Comparison of ENCODE assay signal across 1 cellular context in the genomic region with DNA sequence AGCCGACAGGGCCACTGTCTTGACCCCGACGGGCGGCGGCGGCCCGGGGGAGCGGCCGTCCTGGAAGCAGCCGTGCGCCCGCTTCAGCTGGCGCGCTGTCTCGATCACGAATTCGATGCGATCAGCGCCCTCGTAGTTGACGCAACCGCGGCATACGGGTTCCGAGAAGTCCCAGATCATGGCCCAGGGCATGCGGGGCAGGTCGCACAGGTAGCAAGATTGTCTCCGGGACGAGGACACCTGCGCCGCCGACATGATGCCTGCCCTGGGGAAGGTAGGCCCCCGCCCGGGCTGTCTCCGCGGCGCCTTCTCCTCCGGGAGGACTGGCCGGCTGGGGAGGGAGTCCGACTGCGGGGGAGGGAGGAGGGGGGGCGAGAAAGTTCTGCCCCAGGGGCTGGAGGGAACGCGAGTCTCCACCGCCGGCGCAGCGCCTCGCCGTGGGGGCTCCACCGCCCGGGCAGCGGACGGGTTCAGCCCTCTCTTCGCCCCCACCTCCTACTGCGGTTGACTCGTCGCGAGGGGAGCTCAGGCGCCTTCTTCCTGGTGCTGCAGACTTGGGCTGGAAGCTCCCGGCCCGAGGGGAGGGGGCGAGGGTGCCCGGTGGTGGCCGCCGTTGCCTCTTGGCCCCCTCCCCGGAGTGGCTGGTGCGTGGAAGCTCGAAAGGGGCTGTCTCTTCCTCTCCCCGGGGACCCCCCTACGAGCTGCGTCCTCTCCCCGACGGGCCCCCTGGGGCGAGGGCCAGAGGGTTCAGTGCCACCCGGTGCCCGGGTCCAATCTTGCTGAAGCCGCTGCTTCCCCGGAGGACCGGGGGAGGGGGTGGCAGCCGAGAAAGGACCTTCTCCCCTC.
A peak's percentile ranks its signal among the peaks of the same experiment; 100 is the strongest.
TF ChIP-seq lines count a peak whose summit lies in the region.

No MANE protein-coding gene starts in this region.

TF ChIP-seq in HepG2, 621 proteins besides CTCF, POLR2A, EP300 and RAD21 (continued from another document and continues in another):
- TF ChIP-seq, protein P1, sequence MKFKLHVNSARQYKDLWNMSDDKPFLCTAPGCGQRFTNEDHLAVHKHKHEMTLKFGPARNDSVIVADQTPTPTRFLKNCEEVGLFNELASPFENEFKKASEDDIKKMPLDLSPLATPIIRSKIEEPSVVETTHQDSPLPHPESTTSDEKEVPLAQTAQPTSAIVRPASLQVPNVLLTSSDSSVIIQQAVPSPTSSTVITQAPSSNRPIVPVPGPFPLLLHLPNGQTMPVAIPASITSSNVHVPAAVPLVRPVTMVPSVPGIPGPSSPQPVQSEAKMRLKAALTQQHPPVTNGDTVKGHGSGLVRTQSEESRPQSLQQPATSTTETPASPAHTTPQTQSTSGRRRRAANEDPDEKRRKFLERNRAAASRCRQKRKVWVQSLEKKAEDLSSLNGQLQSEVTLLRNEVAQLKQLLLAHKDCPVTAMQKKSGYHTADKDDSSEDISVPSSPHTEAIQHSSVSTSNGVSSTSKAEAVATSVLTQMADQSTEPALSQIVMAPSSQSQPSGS (CRISPR knock-in tag; IDR thresholded peaks at IDR 0.05): peak; percentile 24; the same call in 1 of the 2 replicates
- TF ChIP-seq, protein P2, sequence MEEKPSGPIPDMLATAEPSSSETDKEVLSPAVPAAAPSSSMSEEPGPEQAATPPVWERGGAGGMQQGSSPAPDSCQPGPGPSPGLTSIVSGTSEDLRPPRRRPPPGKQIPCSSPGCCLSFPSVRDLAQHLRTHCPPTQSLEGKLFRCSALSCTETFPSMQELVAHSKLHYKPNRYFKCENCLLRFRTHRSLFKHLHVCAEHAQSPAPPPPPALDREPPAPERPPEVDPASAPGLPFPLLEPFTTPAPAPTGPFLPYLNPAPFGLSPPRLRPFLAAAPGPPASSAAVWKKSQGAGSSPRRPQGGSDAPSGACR (CRISPR knock-in tag; IDR thresholded peaks at IDR 0.05): no peak
- TF ChIP-seq ZFP1 (CRISPR knock-in tag; IDR thresholded peaks at IDR 0.05) (no peak), ZNF879 (CRISPR knock-in tag; IDR thresholded peaks at IDR 0.05) (0 out of 2 replicates have a peak, but pooled peaks have one; percentile 54), KLF6 (CRISPR knock-in tag; IDR thresholded peaks at IDR 0.05) (no peak), HDAC1 (CRISPR knock-in tag; IDR thresholded peaks at IDR 0.05) (peak; percentile 38; the same call in 1 of the 2 replicates), ZNF709 (CRISPR knock-in tag; IDR thresholded peaks at IDR 0.05) (no peak; the same call in 1 of the 2 replicates), KLF16 (CRISPR knock-in tag; IDR thresholded peaks at IDR 0.05) (no peak), GATAD2A (CRISPR knock-in tag; IDR thresholded peaks at IDR 0.05) (peak; percentile 8; the same call in 1 of the 2 replicates), RELA (CRISPR knock-in tag; IDR thresholded peaks at IDR 0.05) (no peak), FOXA1 (IDR thresholded peaks at IDR 0.05) (no peak), FOXA1 (CRISPR knock-in tag; IDR thresholded peaks at IDR 0.05) (no peak), NR2C2 (CRISPR knock-in tag; IDR thresholded peaks at IDR 0.05; ENCODE audit: borderline replicate concordance) (no peak), GABPB1 (CRISPR knock-in tag; IDR thresholded peaks at IDR 0.05) (peak; percentile 66), SAP130 (CRISPR knock-in tag; IDR thresholded peaks at IDR 0.05; ENCODE audit: low read depth) (no peak; the same call in 1 of the 2 replicates), ZNF562 (CRISPR knock-in tag; IDR thresholded peaks at IDR 0.05; ENCODE audit: borderline replicate concordance) (no peak), EED (CRISPR knock-in tag; IDR thresholded peaks at IDR 0.05) (no peak), ZNF343 (CRISPR knock-in tag; IDR thresholded peaks at IDR 0.05) (no peak), ZNF326 (CRISPR knock-in tag; IDR thresholded peaks at IDR 0.05; ENCODE audit: borderline replicate concordance) (no peak), ZNF329 (CRISPR knock-in tag; IDR thresholded peaks at IDR 0.05; ENCODE audit: low read depth) (no peak), ELF3 (CRISPR knock-in tag; IDR thresholded peaks at IDR 0.05) (no peak; the same call in 1 of the 2 replicates), PAF1 (CRISPR knock-in tag; IDR thresholded peaks at IDR 0.05) (no peak), ZNF556 (CRISPR knock-in tag; IDR thresholded peaks at IDR 0.05; ENCODE audit: borderline replicate concordance) (no peak), REL (CRISPR knock-in tag; conservative IDR thresholded peaks at IDR 0.05) (no peak), ZNF296 (CRISPR knock-in tag; conservative IDR thresholded peaks at IDR 0.05) (no peak), ZIK1 (CRISPR knock-in tag; IDR thresholded peaks at IDR 0.05; ENCODE audit: borderline replicate concordance, low read depth) (0 out of 2 replicates have a peak, but pooled peaks have one; percentile 37), RFX5 (IDR thresholded peaks at IDR 0.05; ENCODE audit: low read depth, low read length) (no peak), ZBTB20 (CRISPR knock-in tag; IDR thresholded peaks at IDR 0.05; ENCODE audit: borderline replicate concordance, low read depth) (no peak), ZNF546 (CRISPR knock-in tag; conservative IDR thresholded peaks at IDR 0.05) (0 out of 2 replicates have a peak, but pooled peaks have one; percentile 1), ZNF160 (CRISPR knock-in tag; IDR thresholded peaks at IDR 0.05) (peak; percentile 14; the same call in 1 of the 2 replicates), NPAS2 (CRISPR knock-in tag; IDR thresholded peaks at IDR 0.05; ENCODE audit: borderline replicate concordance) (no peak), MYNN (CRISPR knock-in tag; IDR thresholded peaks at IDR 0.05; ENCODE audit: low read depth) (no peak), ZNF891 (CRISPR knock-in tag; IDR thresholded peaks at IDR 0.05) (no peak), ZNF768 (CRISPR knock-in tag; IDR thresholded peaks at IDR 0.05) (peak; percentile 16; the same call in 1 of the 2 replicates), SOX6 (IDR thresholded peaks at IDR 0.05) (no peak), SOX6 (CRISPR knock-in tag; IDR thresholded peaks at IDR 0.05) (peak; percentile 46; the same call in 1 of the 2 replicates), ISL2 (CRISPR knock-in tag; IDR thresholded peaks at IDR 0.05) (no peak), NFE2 (CRISPR knock-in tag; IDR thresholded peaks at IDR 0.05) (no peak), ZNF766 (CRISPR knock-in tag; IDR thresholded peaks at IDR 0.05; ENCODE audit: borderline replicate concordance) (no peak), ZNF577 (CRISPR knock-in tag; IDR thresholded peaks at IDR 0.05; ENCODE audit: borderline replicate concordance, low read depth) (no peak), ZNF790 (CRISPR knock-in tag; IDR thresholded peaks at IDR 0.05; ENCODE audit: borderline replicate concordance) (no peak), SOX13 (IDR thresholded peaks at IDR 0.05) (no peak), SOX13 (CRISPR knock-in tag; conservative IDR thresholded peaks at IDR 0.05 in 1 of 2, IDR thresholded peaks at IDR 0.05 in 1 of 2) (no peak; a peak in 1 of 4 replicates)
- TF ChIP-seq, protein P3, sequence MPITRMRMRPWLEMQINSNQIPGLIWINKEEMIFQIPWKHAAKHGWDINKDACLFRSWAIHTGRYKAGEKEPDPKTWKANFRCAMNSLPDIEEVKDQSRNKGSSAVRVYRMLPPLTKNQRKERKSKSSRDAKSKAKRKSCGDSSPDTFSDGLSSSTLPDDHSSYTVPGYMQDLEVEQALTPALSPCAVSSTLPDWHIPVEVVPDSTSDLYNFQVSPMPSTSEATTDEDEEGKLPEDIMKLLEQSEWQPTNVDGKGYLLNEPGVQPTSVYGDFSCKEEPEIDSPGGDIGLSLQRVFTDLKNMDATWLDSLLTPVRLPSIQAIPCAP (CRISPR knock-in tag; IDR thresholded peaks at IDR 0.05; ENCODE audit: low read depth): no peak
- TF ChIP-seq, protein P4, sequence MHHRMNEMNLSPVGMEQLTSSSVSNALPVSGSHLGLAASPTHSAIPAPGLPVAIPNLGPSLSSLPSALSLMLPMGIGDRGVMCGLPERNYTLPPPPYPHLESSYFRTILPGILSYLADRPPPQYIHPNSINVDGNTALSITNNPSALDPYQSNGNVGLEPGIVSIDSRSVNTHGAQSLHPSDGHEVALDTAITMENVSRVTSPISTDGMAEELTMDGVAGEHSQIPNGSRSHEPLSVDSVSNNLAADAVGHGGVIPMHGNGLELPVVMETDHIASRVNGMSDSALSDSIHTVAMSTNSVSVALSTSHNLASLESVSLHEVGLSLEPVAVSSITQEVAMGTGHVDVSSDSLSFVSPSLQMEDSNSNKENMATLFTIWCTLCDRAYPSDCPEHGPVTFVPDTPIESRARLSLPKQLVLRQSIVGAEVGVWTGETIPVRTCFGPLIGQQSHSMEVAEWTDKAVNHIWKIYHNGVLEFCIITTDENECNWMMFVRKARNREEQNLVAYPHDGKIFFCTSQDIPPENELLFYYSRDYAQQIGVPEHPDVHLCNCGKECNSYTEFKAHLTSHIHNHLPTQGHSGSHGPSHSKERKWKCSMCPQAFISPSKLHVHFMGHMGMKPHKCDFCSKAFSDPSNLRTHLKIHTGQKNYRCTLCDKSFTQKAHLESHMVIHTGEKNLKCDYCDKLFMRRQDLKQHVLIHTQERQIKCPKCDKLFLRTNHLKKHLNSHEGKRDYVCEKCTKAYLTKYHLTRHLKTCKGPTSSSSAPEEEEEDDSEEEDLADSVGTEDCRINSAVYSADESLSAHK (CRISPR knock-in tag; IDR thresholded peaks at IDR 0.05; ENCODE audit: borderline replicate concordance): no peak
- TF ChIP-seq, protein P5, sequence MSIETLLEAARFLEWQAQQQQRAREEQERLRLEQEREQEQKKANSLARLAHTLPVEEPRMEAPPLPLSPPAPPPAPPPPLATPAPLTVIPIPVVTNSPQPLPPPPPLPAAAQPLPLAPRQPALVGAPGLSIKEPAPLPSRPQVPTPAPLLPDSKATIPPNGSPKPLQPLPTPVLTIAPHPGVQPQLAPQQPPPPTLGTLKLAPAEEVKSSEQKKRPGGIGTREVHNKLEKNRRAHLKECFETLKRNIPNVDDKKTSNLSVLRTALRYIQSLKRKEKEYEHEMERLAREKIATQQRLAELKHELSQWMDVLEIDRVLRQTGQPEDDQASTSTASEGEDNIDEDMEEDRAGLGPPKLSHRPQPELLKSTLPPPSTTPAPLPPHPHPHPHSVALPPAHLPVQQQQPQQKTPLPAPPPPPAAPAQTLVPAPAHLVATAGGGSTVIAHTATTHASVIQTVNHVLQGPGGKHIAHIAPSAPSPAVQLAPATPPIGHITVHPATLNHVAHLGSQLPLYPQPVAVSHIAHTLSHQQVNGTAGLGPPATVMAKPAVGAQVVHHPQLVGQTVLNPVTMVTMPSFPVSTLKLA (IDR thresholded peaks at IDR 0.05): no peak
- TF ChIP-seq, protein P6, sequence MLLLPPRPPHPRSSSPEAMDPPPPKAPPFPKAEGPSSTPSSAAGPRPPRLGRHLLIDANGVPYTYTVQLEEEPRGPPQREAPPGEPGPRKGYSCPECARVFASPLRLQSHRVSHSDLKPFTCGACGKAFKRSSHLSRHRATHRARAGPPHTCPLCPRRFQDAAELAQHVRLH (CRISPR knock-in tag; IDR thresholded peaks at IDR 0.05; ENCODE audit: borderline replicate concordance, low read depth): no peak
- TF ChIP-seq, protein P7, sequence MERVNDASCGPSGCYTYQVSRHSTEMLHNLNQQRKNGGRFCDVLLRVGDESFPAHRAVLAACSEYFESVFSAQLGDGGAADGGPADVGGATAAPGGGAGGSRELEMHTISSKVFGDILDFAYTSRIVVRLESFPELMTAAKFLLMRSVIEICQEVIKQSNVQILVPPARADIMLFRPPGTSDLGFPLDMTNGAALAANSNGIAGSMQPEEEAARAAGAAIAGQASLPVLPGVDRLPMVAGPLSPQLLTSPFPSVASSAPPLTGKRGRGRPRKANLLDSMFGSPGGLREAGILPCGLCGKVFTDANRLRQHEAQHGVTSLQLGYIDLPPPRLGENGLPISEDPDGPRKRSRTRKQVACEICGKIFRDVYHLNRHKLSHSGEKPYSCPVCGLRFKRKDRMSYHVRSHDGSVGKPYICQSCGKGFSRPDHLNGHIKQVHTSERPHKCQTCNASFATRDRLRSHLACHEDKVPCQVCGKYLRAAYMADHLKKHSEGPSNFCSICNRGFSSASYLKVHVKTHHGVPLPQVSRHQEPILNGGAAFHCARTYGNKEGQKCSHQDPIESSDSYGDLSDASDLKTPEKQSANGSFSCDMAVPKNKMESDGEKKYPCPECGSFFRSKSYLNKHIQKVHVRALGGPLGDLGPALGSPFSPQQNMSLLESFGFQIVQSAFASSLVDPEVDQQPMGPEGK (CRISPR knock-in tag; IDR thresholded peaks at IDR 0.05): peak; percentile 96
- TF ChIP-seq, protein P8, sequence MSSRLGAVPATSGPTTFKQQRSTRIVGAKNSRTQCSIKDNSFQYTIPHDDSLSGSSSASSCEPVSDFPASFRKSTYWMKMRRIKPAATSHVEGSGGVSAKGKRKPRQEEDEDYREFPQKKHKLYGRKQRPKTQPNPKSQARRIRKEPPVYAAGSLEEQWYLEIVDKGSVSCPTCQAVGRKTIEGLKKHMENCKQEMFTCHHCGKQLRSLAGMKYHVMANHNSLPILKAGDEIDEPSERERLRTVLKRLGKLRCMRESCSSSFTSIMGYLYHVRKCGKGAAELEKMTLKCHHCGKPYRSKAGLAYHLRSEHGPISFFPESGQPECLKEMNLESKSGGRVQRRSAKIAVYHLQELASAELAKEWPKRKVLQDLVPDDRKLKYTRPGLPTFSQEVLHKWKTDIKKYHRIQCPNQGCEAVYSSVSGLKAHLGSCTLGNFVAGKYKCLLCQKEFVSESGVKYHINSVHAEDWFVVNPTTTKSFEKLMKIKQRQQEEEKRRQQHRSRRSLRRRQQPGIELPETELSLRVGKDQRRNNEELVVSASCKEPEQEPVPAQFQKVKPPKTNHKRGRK (CRISPR knock-in tag; IDR thresholded peaks at IDR 0.05): no peak
- TF ChIP-seq, protein P9, sequence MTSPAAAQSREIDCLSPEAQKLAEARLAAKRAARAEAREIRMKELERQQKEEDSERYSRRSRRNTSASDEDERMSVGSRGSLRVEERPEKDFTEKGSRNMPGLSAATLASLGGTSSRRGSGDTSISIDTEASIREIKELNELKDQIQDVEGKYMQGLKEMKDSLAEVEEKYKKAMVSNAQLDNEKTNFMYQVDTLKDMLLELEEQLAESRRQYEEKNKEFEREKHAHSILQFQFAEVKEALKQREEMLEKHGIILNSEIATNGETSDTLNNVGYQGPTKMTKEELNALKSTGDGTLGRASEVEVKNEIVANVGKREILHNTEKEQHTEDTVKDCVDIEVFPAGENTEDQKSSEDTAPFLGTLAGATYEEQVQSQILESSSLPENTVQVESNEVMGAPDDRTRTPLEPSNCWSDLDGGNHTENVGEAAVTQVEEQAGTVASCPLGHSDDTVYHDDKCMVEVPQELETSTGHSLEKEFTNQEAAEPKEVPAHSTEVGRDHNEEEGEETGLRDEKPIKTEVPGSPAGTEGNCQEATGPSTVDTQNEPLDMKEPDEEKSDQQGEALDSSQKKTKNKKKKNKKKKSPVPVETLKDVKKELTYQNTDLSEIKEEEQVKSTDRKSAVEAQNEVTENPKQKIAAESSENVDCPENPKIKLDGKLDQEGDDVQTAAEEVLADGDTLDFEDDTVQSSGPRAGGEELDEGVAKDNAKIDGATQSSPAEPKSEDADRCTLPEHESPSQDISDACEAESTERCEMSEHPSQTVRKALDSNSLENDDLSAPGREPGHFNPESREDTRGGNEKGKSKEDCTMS (CRISPR knock-in tag; conservative IDR thresholded peaks at IDR 0.05): no peak
